In genomic region chr3:71611099-71611498, GRCh38 we compare ENCODE assay signal across 20 cellular contexts. TPM values are rescaled to one million over a fixed set of nuclear protein-coding genes. Genes with fewer than 3 reads are reported as not detected.
A peak's percentile ranks its signal among the peaks of the same experiment; 100 is the strongest.
DNase-seq lines count a peak whose midpoint lies in the region; ATAC-seq, FAIRE-seq and TF ChIP-seq lines count a peak whose summit lies in the region.
"Had no signal": no experiment of that assay in that cellular context is flagged by ENCODE, and none has a peak within 500 bp of the region (broad histone marks: within the 10 kb centered on the region; RNA-seq: fewer than 3 reads in every experiment).

No MANE protein-coding gene starts in this region.

- H3K4me1 ChIP-seq in body of pancreas (peaks cover 25% of the 10 kb centered on the region), right lobe of liver (peaks cover 0 to 20% (median 0%) of the 10 kb centered on the region in 4 donors), small intestine (ENCODE audit: control insufficient read depth in 2 of 2, insufficient read depth in 1 of 2, low read depth in 1 of 2, low read length in 1 of 2) (no peaks in the 10 kb centered on the region)
- H3K4me1 ChIP-seq in effector memory CD4-positive, alpha-beta T cell (ENCODE audit: control insufficient read depth, insufficient read depth, low read length, poor library complexity, severe bottlenecking), result no peaks in the 10 kb centered on the region

- DNase-seq in body of pancreas, result peak in 3 of 4 donors; percentile 14 to 26 (median 15)
- peak; percentile 67 for DNase-seq in left lobe of liver (ENCODE audit: low spot score)
- DNase-seq in right lobe of liver, result peak in 1 of 3 donors; percentile 60
- DNase-seq in small intestine, result peak; percentile 40
- no peak for DNase-seq in NCI-H1048 (lab: John Stamatoyannopoulos, UW)
- DNase-seq in effector memory CD4-positive, alpha-beta T cell, result no peak
- no peak for DNase-seq in activated CD8-positive, alpha-beta memory T cell treated with anti-CD3 and anti-CD28 coated beads, Interleukin-2, amount 50 U/mL, for 4 hours
- DNase-seq: C1 segment of cervical spinal cord; Calu3; CD4-positive, alpha-beta memory T cell; COR-L47; DMS53; DMS79 treated with DMSO at 0.1 percent for 48 hours; GF-D8; H9; HFFc6 had no signal

- ATAC-seq in body of pancreas (peak; percentile 48), left lobe of liver (peak; percentile 84), right lobe of liver (peak; percentile 81 to 95 (median 89)), HG03457 (IDR thresholded peaks at IDR 0.05; ENCODE audit: unreplicated experiment) (no peak)
- ATAC-seq: GM23338 had no signal

- FAIRE-seq in small intestine (lab: Jason Lieb, UNC), result no peak
- FAIRE-seq: GM12891, GM18507 had no signal

- H3K4me3 ChIP-seq in body of pancreas (no peak overlapping the region), right lobe of liver (no peak overlapping the region), small intestine (ENCODE audit: low read depth in 1 of 2, low read length in 2 of 2) (no peak overlapping the region)
- H3K4me3 ChIP-seq in effector memory CD4-positive, alpha-beta T cell (ENCODE audit: insufficient read depth, low read depth, low read length, poor library complexity, severe bottlenecking), result no peak overlapping the region
- H3K4me3 ChIP-seq: GM23338 had no signal

- no peaks in the 10 kb centered on the region for H3K36me3 ChIP-seq in body of pancreas (replicated peaks in 1 of 2; ENCODE audit: insufficient read depth in 1 of 2, low read depth in 2 of 2)
- H3K36me3 ChIP-seq in right lobe of liver, result no peaks in the 10 kb centered on the region
- H3K36me3 ChIP-seq in small intestine (ENCODE audit: control insufficient read depth in 2 of 2, insufficient read depth in 2 of 2, low read length in 2 of 2), result no peaks in the 10 kb centered on the region
- H3K36me3 ChIP-seq in effector memory CD4-positive, alpha-beta T cell (ENCODE audit: control insufficient read depth, insufficient read depth, low read length), result no peaks in the 10 kb centered on the region

- intact Hi-C loops in body of pancreas (cut with DNase I) (no loop called here), right lobe of liver (cut with DNase I) (no loop called here)

- H3K9me3 ChIP-seq in body of pancreas (no peaks in the 10 kb centered on the region), right lobe of liver (no peaks in the 10 kb centered on the region), small intestine (ENCODE audit: control insufficient read depth, low read depth) (no peaks in the 10 kb centered on the region)
- no peaks in the 10 kb centered on the region for H3K9me3 ChIP-seq in effector memory CD4-positive, alpha-beta T cell (ENCODE audit: control insufficient read depth, low read length)

- no peak for TF ChIP-seq CTCF in body of pancreas (IDR thresholded peaks at IDR 0.05)
- no peak for TF ChIP-seq CTCF in right lobe of liver (IDR thresholded peaks at IDR 0.05)

- TF ChIP-seq POLR2A in body of pancreas (IDR thresholded peaks at IDR 0.05), result no peak
- no peak for TF ChIP-seq POLR2A in right lobe of liver (IDR thresholded peaks at IDR 0.05)

- H3K27me3 ChIP-seq in body of pancreas (no peaks in the 10 kb centered on the region), right lobe of liver (no peaks in the 10 kb centered on the region), small intestine (ENCODE audit: control insufficient read depth in 2 of 2, insufficient read depth in 2 of 2, low read length in 2 of 2) (no peaks in the 10 kb centered on the region)
- H3K27me3 ChIP-seq in effector memory CD4-positive, alpha-beta T cell (replicated peaks; ENCODE audit: control insufficient read depth, insufficient read depth, low read length, poor library complexity, severe bottlenecking), result no peaks in the 10 kb centered on the region

- H3K27ac ChIP-seq in body of pancreas (no peak overlapping the region), right lobe of liver (peak overlapping the region in 1 of 3 donors; percentile 14), small intestine (ENCODE audit: low read depth in 1 of 2, low read length in 1 of 2) (no peak overlapping the region)
- H3K27ac ChIP-seq in effector memory CD4-positive, alpha-beta T cell (ENCODE audit: insufficient read depth, low read length, poor library complexity, severe bottlenecking), result no peak overlapping the region

- WGBS in body of pancreas, 2 donors, result 39 to 40% methylated on average over 3 of the region's 3 CpGs
- 31% methylated on average over 3 of the region's 3 CpGs for whole genome bisulfite sequencing in right lobe of liver (ENCODE audit: insufficient coverage, low coverage, low lambda C conversion rate, missing lambda C conversion rate)
- WGBS in small intestine, 3 donors, result 43 to 77% (median 52%) methylated on average over 3 of the region's 3 CpGs

RNA-seq across cellular contexts. Expression of gene FOXP1, which starts 27.6 kb away (rescaled TPM):
- 10 to 100 TPM; 85.7 to 86.1 TPM for total RNA-seq in body of pancreas
- 26.1 TPM for total RNA-seq in left lobe of liver
- 10 to 100 TPM; 26.7 to 47.7 (median 35.2) TPM for total RNA-seq in right lobe of liver
- 10 to 100 TPM in 2 of 3 donors, 1 to 10 TPM in 1; 4.9 to 18.8 (median 11.9) TPM for polyA plus RNA-seq in small intestine

Comparison
In these comparisons a context has a peak if more than half of its experiments do, and no peak if none do; other contexts are left out.
1. DNase-seq: peak in body of pancreas (3 of 4), left lobe of liver (single experiment) and small intestine (single experiment); none in NCI-H1048 (single experiment), effector memory CD4-positive, alpha-beta T cell (0 of 3) and activated CD8-positive, alpha-beta memory T cell treated with anti-CD3 and anti-CD28 coated beads, Interleukin-2, amount 50 U/mL, for 4 hours (single experiment).